15 cellular contexts compared by ENCODE assay signal in the genomic region with DNA sequence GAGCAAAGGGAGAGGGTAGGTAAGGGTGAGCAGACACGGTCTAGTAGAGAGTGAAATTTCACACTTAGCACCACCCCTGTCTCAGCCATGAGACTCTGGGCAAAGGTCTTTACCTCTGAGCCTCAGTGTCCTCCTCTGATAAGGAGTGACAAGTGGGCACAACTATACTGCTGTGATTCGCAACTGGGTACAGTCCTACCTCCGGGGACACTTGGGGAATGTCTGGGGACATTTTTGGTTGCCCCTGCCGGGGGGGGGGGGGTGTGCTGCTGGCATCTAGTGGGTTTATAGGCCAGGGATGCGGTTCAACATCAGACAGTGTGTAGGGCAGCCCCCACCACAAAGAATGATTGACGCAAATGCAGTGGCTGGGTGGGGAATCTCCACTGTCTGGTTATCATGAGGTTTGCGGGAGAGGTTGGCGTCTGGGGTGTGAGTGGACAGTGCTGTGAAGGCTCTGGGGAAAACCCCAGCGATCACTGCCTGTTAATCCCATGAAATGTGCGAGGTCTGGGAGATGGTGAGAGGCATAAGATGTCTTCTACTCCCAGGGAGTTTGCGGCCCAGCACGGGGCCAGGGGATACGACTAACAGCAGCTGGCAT. TPM values are rescaled to one million over a fixed set of nuclear protein-coding genes. Genes with fewer than 3 reads are reported as not detected.
A peak's percentile ranks its signal among the peaks of the same experiment; 100 is the strongest.
DNase-seq lines count a peak whose midpoint lies in the region; ATAC-seq and TF ChIP-seq lines count a peak whose summit lies in the region.
"Had no signal": no experiment of that assay in that cellular context is flagged by ENCODE, and none has a peak within 500 bp of the region (broad histone marks: within the 10 kb centered on the region; RNA-seq: fewer than 3 reads in every experiment).

No MANE protein-coding gene starts in this region.

- no peaks in the 10 kb centered on the region for H3K9me3 ChIP-seq in iPS-15b (ENCODE audit: control insufficient read depth, insufficient read depth, low read length)
- H3K9me3 ChIP-seq: tibial artery had no signal

- H3K9me3 Mint-ChIP-seq in activated T-cell treated with anti-CD3 and anti-CD28 coated beads, Interleukin-2, amount 50 U/mL, for 24 hours = no peaks in the 10 kb centered on the region
- H3K9me3 Mint-ChIP-seq in activated B cell treated with CpG ODN at 0.5 μM for 24 hours = no peaks in the 10 kb centered on the region
- H3K9me3 Mint-ChIP-seq in stimulated activated memory B cell treated with anti-CD40 and anti-IgM and Interleukin-4, amounts not matched to agents 10 μg/mL and 1 μg/mL and 100 μg/mL, for 72 hours = no peaks in the 10 kb centered on the region

- H3K4me3 ChIP-seq in iPS-15b (ENCODE audit: low read depth, low read length) = no peak overlapping the region
- H3K4me3 ChIP-seq: lung, PC-9, tibial artery had no signal

- H3K27me3 ChIP-seq in iPS-15b (ENCODE audit: control insufficient read depth, insufficient read depth, low read length) = no peaks in the 10 kb centered on the region
- H3K27me3 ChIP-seq: tibial artery had no signal

- peaks cover 61% of the 10 kb centered on the region for H3K4me1 Mint-ChIP-seq in activated T-cell treated with anti-CD3 and anti-CD28 coated beads, Interleukin-2, amount 50 U/mL, for 24 hours (ENCODE audit: low read depth)
- H3K4me1 Mint-ChIP-seq in activated B cell treated with CpG ODN at 0.5 μM for 24 hours = peaks cover 52% of the 10 kb centered on the region
- H3K4me1 Mint-ChIP-seq in stimulated activated memory B cell treated with anti-CD40 and anti-IgM and Interleukin-4, amounts not matched to agents 10 μg/mL and 1 μg/mL and 100 μg/mL, for 72 hours = peaks cover 65% of the 10 kb centered on the region

- H3K4me3 Mint-ChIP-seq in activated T-cell treated with anti-CD3 and anti-CD28 coated beads, Interleukin-2, amount 50 U/mL, for 24 hours = peak overlapping the region; percentile 57
- H3K4me3 Mint-ChIP-seq in activated B cell treated with CpG ODN at 0.5 μM for 24 hours = no peak overlapping the region
- peak overlapping the region; percentile 44 for H3K4me3 Mint-ChIP-seq in stimulated activated memory B cell treated with anti-CD40 and anti-IgM and Interleukin-4, amounts not matched to agents 10 μg/mL and 1 μg/mL and 100 μg/mL, for 72 hours

- H3K27me3 Mint-ChIP-seq in activated T-cell treated with anti-CD3 and anti-CD28 coated beads, Interleukin-2, amount 50 U/mL, for 24 hours = no peaks in the 10 kb centered on the region
- no peaks in the 10 kb centered on the region for H3K27me3 Mint-ChIP-seq in activated B cell treated with CpG ODN at 0.5 μM for 24 hours
- H3K27me3 Mint-ChIP-seq in stimulated activated memory B cell treated with anti-CD40 and anti-IgM and Interleukin-4, amounts not matched to agents 10 μg/mL and 1 μg/mL and 100 μg/mL, for 72 hours = no peaks in the 10 kb centered on the region

- no peak for DNase-seq in activated T-cell treated with anti-CD3 and anti-CD28 coated beads, Interleukin-2, amount 50 U/mL, for 24 hours
- no peak for DNase-seq in activated T-cell treated with anti-CD3 and anti-CD28 coated beads, Interleukin-2, amount 50 U/mL, for 1 hour
- DNase-seq in activated B cell treated with CpG ODN at 0.5 μM for 24 hours = no peak
- DNase-seq in EL = no peak
- DNase-seq in Right ventricle myocardium superior = no peak
- DNase-seq: DMS53; erythroblast; NCI-H1105 treated with DMSO at 0.1 percent for 48 hours; PC-9; stimulated activated CD4-positive, alpha-beta T cell treated with anti-CD3 and anti-CD28 coated beads, Interleukin-12 subunit alpha, Interleukin-12 subunit beta, amount 100 ng/mL, for 4 hours; tibial artery had no signal

- H3K36me3 ChIP-seq in iPS-15b (ENCODE audit: control insufficient read depth, insufficient read depth, low read length) = peaks cover 24% of the 10 kb centered on the region

- CTCF ChIA-PET in activated B cell treated with CpG ODN at 0.5 μM for 24 hours (lab: Charles Lee) = no interaction called here

- peaks cover 24% of the 10 kb centered on the region for H3K4me1 ChIP-seq in iPS-15b (ENCODE audit: control insufficient read depth, insufficient read depth, low read length)

- H3K27ac Mint-ChIP-seq in activated T-cell treated with anti-CD3 and anti-CD28 coated beads, Interleukin-2, amount 50 U/mL, for 24 hours = peak overlapping the region; percentile 79
- peak overlapping the region; percentile 3 for H3K27ac Mint-ChIP-seq in activated B cell treated with CpG ODN at 0.5 μM for 24 hours
- H3K27ac Mint-ChIP-seq in stimulated activated memory B cell treated with anti-CD40 and anti-IgM and Interleukin-4, amounts not matched to agents 10 μg/mL and 1 μg/mL and 100 μg/mL, for 72 hours = peak overlapping the region; percentile 84

- no peak for TF ChIP-seq CTCF in activated B cell treated with CpG ODN at 0.5 μM for 24 hours (IDR thresholded peaks at IDR 0.05)

- intact Hi-C loops in activated B cell treated with CpG ODN at 0.5 μM for 24 hours (cut with micrococcal nuclease) (no loop called here), Right ventricle myocardium superior (cut with DNase I) (no loop called here)

- H3K9ac ChIP-seq in iPS-15b (ENCODE audit: low read depth, low read length) = peak overlapping the region; percentile 24

- POLR2A ChIA-PET in activated B cell treated with CpG ODN at 0.5 μM for 24 hours (lab: Charles Lee) = interaction anchor here (0.6 kb wide), 1 partner anchor 71 kb away, joined by 3 read pairs; no protein-coding TSS in a partner anchor

- no peak for ATAC-seq in activated B cell treated with CpG ODN at 0.5 μM for 24 hours (ENCODE audit: low read depth)
- ATAC-seq in stimulated activated memory B cell treated with anti-CD40 and anti-IgM and Interleukin-4, amounts not matched to agents 10 μg/mL and 1 μg/mL and 100 μg/mL, for 72 hours = peak; percentile 28
- no peak for ATAC-seq in HG03571 (IDR thresholded peaks at IDR 0.05; ENCODE audit: unreplicated experiment)
- no peak for ATAC-seq in Right ventricle myocardium superior (ENCODE audit: poor library complexity)

- peaks cover 70% of the 10 kb centered on the region for H3K36me3 Mint-ChIP-seq in activated T-cell treated with anti-CD3 and anti-CD28 coated beads, Interleukin-2, amount 50 U/mL, for 24 hours (ENCODE audit: low read depth)
- H3K36me3 Mint-ChIP-seq in activated B cell treated with CpG ODN at 0.5 μM for 24 hours (ENCODE audit: low read depth) = peaks cover 14% of the 10 kb centered on the region
- H3K36me3 Mint-ChIP-seq in stimulated activated memory B cell treated with anti-CD40 and anti-IgM and Interleukin-4, amounts not matched to agents 10 μg/mL and 1 μg/mL and 100 μg/mL, for 72 hours = peaks cover 5% of the 10 kb centered on the region

RNA-seq across cellular contexts. Expression of a gene that starts 4.3 kb away (rescaled TPM):
- 62.1 and 68.8 TPM in 2 replicates for total RNA-seq in activated B cell treated with CpG ODN at 0.5 μM for 24 hours
- 44.6 TPM for total RNA-seq in Right ventricle myocardium superior

RNA-seq across cellular contexts. Expression of a gene that starts 5.8 kb away (rescaled TPM):
- total RNA-seq in activated B cell treated with CpG ODN at 0.5 μM for 24 hours = 111 and 113 TPM in 2 replicates
- total RNA-seq in Right ventricle myocardium superior = 18.4 TPM

RNA-seq across cellular contexts. Expression of a gene that starts 19.7 kb away (rescaled TPM):
- total RNA-seq in activated B cell treated with CpG ODN at 0.5 μM for 24 hours (67.1 and 74.8 TPM in 2 replicates), Right ventricle myocardium superior (7.2 TPM)

RNA-seq across cellular contexts. Expression of a gene that starts 27.8 kb away (rescaled TPM):
- total RNA-seq in activated B cell treated with CpG ODN at 0.5 μM for 24 hours (41.7 and 43.6 TPM in 2 replicates), Right ventricle myocardium superior (38.2 TPM)

RNA-seq across cellular contexts. Expression of a gene that starts 27.8 kb away (rescaled TPM):
- total RNA-seq in activated B cell treated with CpG ODN at 0.5 μM for 24 hours (116 and 119 TPM in 2 replicates), Right ventricle myocardium superior (17.7 TPM)

Comparison
In these comparisons a context has a peak if more than half of its experiments do, and no peak if none do; other contexts are left out.
1. H3K27ac Mint-ChIP-seq: peak in every context shown above with its lines; median percentile 84 in stimulated activated memory B cell treated with anti-CD40 and anti-IgM and Interleukin-4, amounts not matched to agents 10 μg/mL and 1 μg/mL and 100 μg/mL, for 72 hours; 79 in activated T-cell treated with anti-CD3 and anti-CD28 coated beads, Interleukin-2, amount 50 U/mL, for 24 hours; 3 in activated B cell treated with CpG ODN at 0.5 μM for 24 hours.